In genomic region chr20:58864346-58864745, GRCh38 we compare ENCODE assay signal across 10 cellular contexts. TPM values are rescaled to one million over a fixed set of nuclear protein-coding genes. Genes with fewer than 3 reads are reported as not detected.
A peak's percentile ranks its signal among the peaks of the same experiment; 100 is the strongest.
DNase-seq lines count a peak whose midpoint lies in the region; ATAC-seq and TF ChIP-seq lines count a peak whose summit lies in the region.
"Had no signal": no experiment of that assay in that cellular context is flagged by ENCODE, and none has a peak within 500 bp of the region (broad histone marks: within the 10 kb centered on the region; RNA-seq: fewer than 3 reads in every experiment).

No MANE protein-coding gene starts in this region.

- POLR2A ChIA-PET in PC-3 (lab: Charles Lee; ENCODE audit: unreplicated experiment), result no interaction called here

- CTCF ChIA-PET in PC-3 (lab: Charles Lee), result interaction anchor here (0.5 kb wide), 1 partner anchor 349 kb away, joined by 3 read pairs; no protein-coding TSS in a partner anchor

- H2AFZ ChIP-seq in PC-3 (ENCODE audit: low read length), result no peak overlapping the region

- H4K20me1 ChIP-seq in PC-3 (ENCODE audit: low read length), result no peaks in the 10 kb centered on the region

- no TSS peak for BruUV-seq in PC-3 (replicated peaks; lab: Mats Ljungman, UMichigan)

- H3K4me3 ChIP-seq in PC-3 (ENCODE audit: low read length), result no peak overlapping the region
- no peak overlapping the region for H3K4me3 ChIP-seq in epithelial cell of proximal tubule (ENCODE audit: low read depth, low read length)

- H3K9me2 ChIP-seq in PC-3 (replicated peaks; ENCODE audit: low read length), result no peaks in the 10 kb centered on the region

- no peaks in the 10 kb centered on the region for H3K27me3 ChIP-seq in PC-3 (ENCODE audit: low read length)

- H3K4me2 ChIP-seq in PC-3 (ENCODE audit: low read length), result no peak overlapping the region

- no peak overlapping the region for H3K27ac ChIP-seq in PC-3 (ENCODE audit: low read length)

- no peaks in the 10 kb centered on the region for H3K4me1 ChIP-seq in PC-3 (ENCODE audit: insufficient read depth, low read length)

- ATAC-seq in PC-3, result peak; percentile 56; the same call in 1 of the 2 replicates

- no peaks in the 10 kb centered on the region for H3K36me3 ChIP-seq in PC-3 (ENCODE audit: low read depth, low read length)

- H3K9me3 ChIP-seq in PC-3 (ENCODE audit: low read length), result no peaks in the 10 kb centered on the region

- intact Hi-C loops in PC-3 (cut with micrococcal nuclease), result no loop called here

- no peaks in the 10 kb centered on the region for H3F3A ChIP-seq in PC-3 (ENCODE audit: low read length, unreplicated experiment)

- H3K79me2 ChIP-seq in PC-3 (ENCODE audit: low read length), result no peaks in the 10 kb centered on the region

- H3K9ac ChIP-seq in PC-3 (ENCODE audit: low read length), result no peak overlapping the region

- TF ChIP-seq CTCF in GM12873 (IDR thresholded peaks at IDR 0.05; ENCODE audit: insufficient read depth, low read depth, low read length, missing control alignments) (peak; percentile 56), PC-3 (conservative IDR thresholded peaks at IDR 0.05; ENCODE audit: low read depth, low read length) (peak; percentile 75), epithelial cell of proximal tubule (conservative IDR thresholded peaks at IDR 0.05; ENCODE audit: low read depth, low read length) (peak; percentile 32)

- DNase-seq in COR-L47 (lab: John Stamatoyannopoulos, UW) (peak; percentile 8), PC-3 (peak; percentile 53), epithelial cell of proximal tubule (ENCODE audit: low read depth) (no peak), ureter (ENCODE audit: low spot score) (no peak), dedifferentiated amniotic fluid mesenchymal stem cell (ENCODE audit: extremely low spot score) (no peak), NCI-H2171 (lab: John Stamatoyannopoulos, UW) (no peak)
- no peak for DNase-seq in activated CD4-positive, alpha-beta T cell treated with anti-CD3 and anti-CD28 coated beads for 4 hours
- DNase-seq: H7, nephron progenitor cell had no signal

RNA-seq across cellular contexts. Expression of gene GNAS, which starts 11.8 kb away (rescaled TPM):
- total RNA-seq in PC-3 (2014; rRNA removed) (694 and 822 TPM in 2 replicates), epithelial cell of proximal tubule (492 and 828 TPM in 2 replicates), ureter (940 TPM)

RNA-seq across cellular contexts. Expression of gene GNAS-AS1, which starts 13.6 kb away (rescaled TPM):
- 0.11 TPM in 1 of 2 replicates, not detected in the other for total RNA-seq in PC-3 (2014; rRNA removed)
- 0.35 and 0.51 TPM in 2 replicates for total RNA-seq in epithelial cell of proximal tubule
- 2.4 TPM for total RNA-seq in ureter

Comparison
In these comparisons a context has a peak if more than half of its experiments do, and no peak if none do; other contexts are left out.
1. DNase-seq: peak in COR-L47 (single experiment) and PC-3 (single experiment); none in epithelial cell of proximal tubule (single experiment), ureter (single experiment), dedifferentiated amniotic fluid mesenchymal stem cell (single experiment), NCI-H2171 (single experiment) and activated CD4-positive, alpha-beta T cell treated with anti-CD3 and anti-CD28 coated beads for 4 hours (0 of 2).
2. Peak in every context shown above with its lines, with median percentiles within 50 percentile points of each other: CTCF ChIP-seq.